1 cellular context compared by ENCODE assay signal in the genomic region with DNA sequence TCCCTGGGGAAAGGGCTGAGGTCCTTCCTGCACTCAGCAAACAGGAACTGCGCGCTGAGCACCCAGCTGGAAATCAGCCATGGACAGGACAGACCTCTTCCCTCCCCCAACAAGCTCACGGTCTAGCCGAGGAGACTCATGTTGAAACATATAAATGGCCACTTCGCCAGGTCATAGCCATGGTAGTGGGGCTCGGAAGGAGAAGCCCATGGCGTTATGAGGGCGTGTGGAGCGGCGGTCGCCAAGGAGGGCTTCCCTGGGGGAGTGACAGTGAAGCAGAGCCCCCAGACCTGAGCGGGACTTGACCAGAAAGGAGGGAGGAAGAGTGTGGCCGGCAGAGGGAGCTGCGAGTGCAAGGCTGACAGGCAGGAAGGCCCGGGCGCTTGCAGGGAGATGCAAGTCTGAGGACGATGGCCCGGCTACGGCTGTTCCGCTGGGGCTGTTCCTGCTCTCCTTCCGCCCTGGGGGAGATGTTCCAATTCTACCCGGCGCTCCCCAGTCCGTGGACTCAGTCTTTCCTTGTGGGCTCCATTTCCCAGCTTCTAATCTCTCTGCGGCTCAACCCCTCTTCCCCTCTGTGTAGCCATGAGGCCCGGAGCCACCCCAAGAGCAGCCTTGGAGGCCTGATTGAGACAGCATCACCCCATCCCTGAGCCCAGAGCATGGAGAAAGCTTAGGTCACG.
TF ChIP-seq lines count a peak whose summit lies in the region.

No MANE protein-coding gene starts in this region.

TF ChIP-seq in HepG2, 621 proteins besides CTCF, POLR2A, EP300 and RAD21 (continued from another document and continues in another):
- no peak for TF ChIP-seq ZNF432 (CRISPR knock-in tag; IDR thresholded peaks at IDR 0.05; ENCODE audit: borderline replicate concordance)
- TF ChIP-seq KAT8 (CRISPR knock-in tag; IDR thresholded peaks at IDR 0.05) = no peak; the same call in 1 of the 2 replicates
- TF ChIP-seq ZFP90 (CRISPR knock-in tag; IDR thresholded peaks at IDR 0.05; ENCODE audit: borderline replicate concordance) = no peak
- TF ChIP-seq, protein P1, sequence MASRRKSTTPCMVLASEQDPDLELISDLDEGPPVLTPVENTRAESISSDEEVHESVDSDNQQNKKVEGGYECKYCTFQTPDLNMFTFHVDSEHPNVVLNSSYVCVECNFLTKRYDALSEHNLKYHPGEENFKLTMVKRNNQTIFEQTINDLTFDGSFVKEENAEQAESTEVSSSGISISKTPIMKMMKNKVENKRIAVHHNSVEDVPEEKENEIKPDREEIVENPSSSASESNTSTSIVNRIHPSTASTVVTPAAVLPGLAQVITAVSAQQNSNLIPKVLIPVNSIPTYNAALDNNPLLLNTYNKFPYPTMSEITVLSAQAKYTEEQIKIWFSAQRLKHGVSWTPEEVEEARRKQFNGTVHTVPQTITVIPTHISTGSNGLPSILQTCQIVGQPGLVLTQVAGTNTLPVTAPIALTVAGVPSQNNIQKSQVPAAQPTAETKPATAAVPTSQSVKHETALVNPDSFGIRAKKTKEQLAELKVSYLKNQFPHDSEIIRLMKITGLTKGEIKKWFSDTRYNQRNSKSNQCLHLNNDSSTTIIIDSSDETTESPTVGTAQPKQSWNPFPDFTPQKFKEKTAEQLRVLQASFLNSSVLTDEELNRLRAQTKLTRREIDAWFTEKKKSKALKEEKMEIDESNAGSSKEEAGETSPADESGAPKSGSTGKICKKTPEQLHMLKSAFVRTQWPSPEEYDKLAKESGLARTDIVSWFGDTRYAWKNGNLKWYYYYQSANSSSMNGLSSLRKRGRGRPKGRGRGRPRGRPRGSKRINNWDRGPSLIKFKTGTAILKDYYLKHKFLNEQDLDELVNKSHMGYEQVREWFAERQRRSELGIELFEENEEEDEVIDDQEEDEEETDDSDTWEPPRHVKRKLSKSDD (CRISPR knock-in tag; IDR thresholded peaks at IDR 0.05; ENCODE audit: low read depth) = no peak
- no peak for TF ChIP-seq AKAP8 (CRISPR knock-in tag; IDR thresholded peaks at IDR 0.05)
- peak; percentile 48; the same call in 1 of the 2 replicates for TF ChIP-seq SIN3A (IDR thresholded peaks at IDR 0.05; ENCODE audit: borderline replicate concordance, low read depth, low read length)
- no peak for TF ChIP-seq NFRKB (IDR thresholded peaks at IDR 0.05)
- TF ChIP-seq, protein P2, sequence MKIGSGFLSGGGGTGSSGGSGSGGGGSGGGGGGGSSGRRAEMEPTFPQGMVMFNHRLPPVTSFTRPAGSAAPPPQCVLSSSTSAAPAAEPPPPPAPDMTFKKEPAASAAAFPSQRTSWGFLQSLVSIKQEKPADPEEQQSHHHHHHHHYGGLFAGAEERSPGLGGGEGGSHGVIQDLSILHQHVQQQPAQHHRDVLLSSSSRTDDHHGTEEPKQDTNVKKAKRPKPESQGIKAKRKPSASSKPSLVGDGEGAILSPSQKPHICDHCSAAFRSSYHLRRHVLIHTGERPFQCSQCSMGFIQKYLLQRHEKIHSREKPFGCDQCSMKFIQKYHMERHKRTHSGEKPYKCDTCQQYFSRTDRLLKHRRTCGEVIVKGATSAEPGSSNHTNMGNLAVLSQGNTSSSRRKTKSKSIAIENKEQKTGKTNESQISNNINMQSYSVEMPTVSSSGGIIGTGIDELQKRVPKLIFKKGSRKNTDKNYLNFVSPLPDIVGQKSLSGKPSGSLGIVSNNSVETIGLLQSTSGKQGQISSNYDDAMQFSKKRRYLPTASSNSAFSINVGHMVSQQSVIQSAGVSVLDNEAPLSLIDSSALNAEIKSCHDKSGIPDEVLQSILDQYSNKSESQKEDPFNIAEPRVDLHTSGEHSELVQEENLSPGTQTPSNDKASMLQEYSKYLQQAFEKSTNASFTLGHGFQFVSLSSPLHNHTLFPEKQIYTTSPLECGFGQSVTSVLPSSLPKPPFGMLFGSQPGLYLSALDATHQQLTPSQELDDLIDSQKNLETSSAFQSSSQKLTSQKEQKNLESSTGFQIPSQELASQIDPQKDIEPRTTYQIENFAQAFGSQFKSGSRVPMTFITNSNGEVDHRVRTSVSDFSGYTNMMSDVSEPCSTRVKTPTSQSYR (CRISPR knock-in tag; IDR thresholded peaks at IDR 0.05; ENCODE audit: borderline replicate concordance) = 0 out of 2 replicates have a peak, but pooled peaks have one; percentile 39
- TF ChIP-seq ZFAT (CRISPR knock-in tag; conservative IDR thresholded peaks at IDR 0.05) = no peak
- TF ChIP-seq IKZF4 (CRISPR knock-in tag; IDR thresholded peaks at IDR 0.05; ENCODE audit: borderline replicate concordance, low read depth, not compliant biosample characterization) = no peak
- TF ChIP-seq, protein P3, sequence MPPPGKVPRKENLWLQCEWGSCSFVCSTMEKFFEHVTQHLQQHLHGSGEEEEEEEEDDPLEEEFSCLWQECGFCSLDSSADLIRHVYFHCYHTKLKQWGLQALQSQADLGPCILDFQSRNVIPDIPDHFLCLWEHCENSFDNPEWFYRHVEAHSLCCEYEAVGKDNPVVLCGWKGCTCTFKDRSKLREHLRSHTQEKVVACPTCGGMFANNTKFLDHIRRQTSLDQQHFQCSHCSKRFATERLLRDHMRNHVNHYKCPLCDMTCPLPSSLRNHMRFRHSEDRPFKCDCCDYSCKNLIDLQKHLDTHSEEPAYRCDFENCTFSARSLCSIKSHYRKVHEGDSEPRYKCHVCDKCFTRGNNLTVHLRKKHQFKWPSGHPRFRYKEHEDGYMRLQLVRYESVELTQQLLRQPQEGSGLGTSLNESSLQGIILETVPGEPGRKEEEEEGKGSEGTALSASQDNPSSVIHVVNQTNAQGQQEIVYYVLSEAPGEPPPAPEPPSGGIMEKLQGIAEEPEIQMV (CRISPR knock-in tag; IDR thresholded peaks at IDR 0.05; ENCODE audit: low read depth) = peak; percentile 45; the same call in 1 of the 2 replicates
- no peak for TF ChIP-seq ZSCAN12 (CRISPR knock-in tag; IDR thresholded peaks at IDR 0.05)
- TF ChIP-seq ZNF10 (CRISPR knock-in tag; IDR thresholded peaks at IDR 0.05; ENCODE audit: borderline replicate concordance, low read depth) = no peak
- no peak for TF ChIP-seq MIER3 (CRISPR knock-in tag; IDR thresholded peaks at IDR 0.05; ENCODE audit: borderline replicate concordance)
- TF ChIP-seq ZMYM2 (CRISPR knock-in tag; IDR thresholded peaks at IDR 0.05) = no peak
- TF ChIP-seq ZNF251 (CRISPR knock-in tag; IDR thresholded peaks at IDR 0.05) = 0 out of 2 replicates have a peak, but pooled peaks have one; percentile 45
- no peak for TF ChIP-seq NR3C1 (CRISPR knock-in tag; IDR thresholded peaks at IDR 0.05)
- 0 out of 2 replicates have a peak, but pooled peaks have one; percentile 12 for TF ChIP-seq HOXA3 (CRISPR knock-in tag; IDR thresholded peaks at IDR 0.05)
- TF ChIP-seq SALL1 (CRISPR knock-in tag; IDR thresholded peaks at IDR 0.05) = no peak; the same call in 1 of the 2 replicates
- no peak for TF ChIP-seq ATAD3A (CRISPR knock-in tag; IDR thresholded peaks at IDR 0.05)
- no peak for TF ChIP-seq ZNF431 (CRISPR knock-in tag; IDR thresholded peaks at IDR 0.05; ENCODE audit: borderline replicate concordance, low read depth)
- no peak for TF ChIP-seq NFE2L2 (IDR thresholded peaks at IDR 0.05; ENCODE audit: low read length)
- TF ChIP-seq ZNF383 (CRISPR knock-in tag; IDR thresholded peaks at IDR 0.05; ENCODE audit: borderline replicate concordance) = no peak
- TF ChIP-seq ZNF441 (CRISPR knock-in tag; IDR thresholded peaks at IDR 0.05; ENCODE audit: borderline replicate concordance) = no peak
- TF ChIP-seq KLF11 (CRISPR knock-in tag; IDR thresholded peaks at IDR 0.05) = no peak
- no peak for TF ChIP-seq ZNF850 (CRISPR knock-in tag; conservative IDR thresholded peaks at IDR 0.05)
- no peak for TF ChIP-seq ZNF558 (CRISPR knock-in tag; IDR thresholded peaks at IDR 0.05; ENCODE audit: borderline replicate concordance)
- no peak for TF ChIP-seq ZNF878 (CRISPR knock-in tag; IDR thresholded peaks at IDR 0.05)
- TF ChIP-seq ZMYM4 (CRISPR knock-in tag; IDR thresholded peaks at IDR 0.05) = no peak
- peak; percentile 66 for TF ChIP-seq SAP130 (CRISPR knock-in tag; IDR thresholded peaks at IDR 0.05; ENCODE audit: low read depth)
- no peak; the same call in 1 of the 2 replicates for TF ChIP-seq ZSCAN31 (CRISPR knock-in tag; IDR thresholded peaks at IDR 0.05; ENCODE audit: low read depth)
- TF ChIP-seq NFATC3 (CRISPR knock-in tag; IDR thresholded peaks at IDR 0.05) = no peak
- TF ChIP-seq, protein P4, sequence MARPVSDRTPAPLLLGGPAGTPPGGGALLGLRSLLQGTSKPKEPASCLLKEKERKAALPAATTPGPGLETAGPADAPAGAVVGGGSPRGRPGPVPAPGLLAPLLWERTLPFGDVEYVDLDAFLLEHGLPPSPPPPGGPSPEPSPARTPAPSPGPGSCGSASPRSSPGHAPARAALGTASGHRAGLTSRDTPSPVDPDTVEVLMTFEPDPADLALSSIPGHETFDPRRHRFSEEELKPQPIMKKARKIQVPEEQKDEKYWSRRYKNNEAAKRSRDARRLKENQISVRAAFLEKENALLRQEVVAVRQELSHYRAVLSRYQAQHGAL (CRISPR knock-in tag; IDR thresholded peaks at IDR 0.05; ENCODE audit: not compliant biosample characterization) = no peak
- TF ChIP-seq CENPX (CRISPR knock-in tag; IDR thresholded peaks at IDR 0.05) = no peak
- TF ChIP-seq HDAC2 (CRISPR knock-in tag; IDR thresholded peaks at IDR 0.05) = 0 out of 2 replicates have a peak, but pooled peaks have one; percentile 17
- 0 out of 2 replicates have a peak, but pooled peaks have one; percentile 66 for TF ChIP-seq SRY (CRISPR knock-in tag; IDR thresholded peaks at IDR 0.05)
- TF ChIP-seq ZNF205 (CRISPR knock-in tag; IDR thresholded peaks at IDR 0.05) = no peak
- TF ChIP-seq, protein P5, sequence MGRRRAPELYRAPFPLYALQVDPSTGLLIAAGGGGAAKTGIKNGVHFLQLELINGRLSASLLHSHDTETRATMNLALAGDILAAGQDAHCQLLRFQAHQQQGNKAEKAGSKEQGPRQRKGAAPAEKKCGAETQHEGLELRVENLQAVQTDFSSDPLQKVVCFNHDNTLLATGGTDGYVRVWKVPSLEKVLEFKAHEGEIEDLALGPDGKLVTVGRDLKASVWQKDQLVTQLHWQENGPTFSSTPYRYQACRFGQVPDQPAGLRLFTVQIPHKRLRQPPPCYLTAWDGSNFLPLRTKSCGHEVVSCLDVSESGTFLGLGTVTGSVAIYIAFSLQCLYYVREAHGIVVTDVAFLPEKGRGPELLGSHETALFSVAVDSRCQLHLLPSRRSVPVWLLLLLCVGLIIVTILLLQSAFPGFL (CRISPR knock-in tag; IDR thresholded peaks at IDR 0.05) = no peak
- TF ChIP-seq, protein P6, sequence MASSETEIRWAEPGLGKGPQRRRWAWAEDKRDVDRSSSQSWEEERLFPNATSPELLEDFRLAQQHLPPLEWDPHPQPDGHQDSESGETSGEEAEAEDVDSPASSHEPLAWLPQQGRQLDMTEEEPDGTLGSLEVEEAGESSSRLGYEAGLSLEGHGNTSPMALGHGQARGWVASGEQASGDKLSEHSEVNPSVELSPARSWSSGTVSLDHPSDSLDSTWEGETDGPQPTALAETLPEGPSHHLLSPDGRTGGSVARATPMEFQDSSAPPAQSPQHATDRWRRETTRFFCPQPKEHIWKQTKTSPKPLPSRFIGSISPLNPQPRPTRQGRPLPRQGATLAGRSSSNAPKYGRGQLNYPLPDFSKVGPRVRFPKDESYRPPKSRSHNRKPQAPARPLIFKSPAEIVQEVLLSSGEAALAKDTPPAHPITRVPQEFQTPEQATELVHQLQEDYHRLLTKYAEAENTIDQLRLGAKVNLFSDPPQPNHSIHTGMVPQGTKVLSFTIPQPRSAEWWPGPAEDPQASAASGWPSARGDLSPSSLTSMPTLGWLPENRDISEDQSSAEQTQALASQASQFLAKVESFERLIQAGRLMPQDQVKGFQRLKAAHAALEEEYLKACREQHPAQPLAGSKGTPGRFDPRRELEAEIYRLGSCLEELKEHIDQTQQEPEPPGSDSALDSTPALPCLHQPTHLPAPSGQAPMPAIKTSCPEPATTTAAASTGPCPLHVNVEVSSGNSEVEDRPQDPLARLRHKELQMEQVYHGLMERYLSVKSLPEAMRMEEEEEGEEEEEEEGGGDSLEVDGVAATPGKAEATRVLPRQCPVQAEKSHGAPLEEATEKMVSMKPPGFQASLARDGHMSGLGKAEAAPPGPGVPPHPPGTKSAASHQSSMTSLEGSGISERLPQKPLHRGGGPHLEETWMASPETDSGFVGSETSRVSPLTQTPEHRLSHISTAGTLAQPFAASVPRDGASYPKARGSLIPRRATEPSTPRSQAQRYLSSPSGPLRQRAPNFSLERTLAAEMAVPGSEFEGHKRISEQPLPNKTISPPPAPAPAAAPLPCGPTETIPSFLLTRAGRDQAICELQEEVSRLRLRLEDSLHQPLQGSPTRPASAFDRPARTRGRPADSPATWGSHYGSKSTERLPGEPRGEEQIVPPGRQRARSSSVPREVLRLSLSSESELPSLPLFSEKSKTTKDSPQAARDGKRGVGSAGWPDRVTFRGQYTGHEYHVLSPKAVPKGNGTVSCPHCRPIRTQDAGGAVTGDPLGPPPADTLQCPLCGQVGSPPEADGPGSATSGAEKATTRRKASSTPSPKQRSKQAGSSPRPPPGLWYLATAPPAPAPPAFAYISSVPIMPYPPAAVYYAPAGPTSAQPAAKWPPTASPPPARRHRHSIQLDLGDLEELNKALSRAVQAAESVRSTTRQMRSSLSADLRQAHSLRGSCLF (CRISPR knock-in tag; IDR thresholded peaks at IDR 0.05; ENCODE audit: borderline replicate concordance) = no peak
- TF ChIP-seq, protein P7, sequence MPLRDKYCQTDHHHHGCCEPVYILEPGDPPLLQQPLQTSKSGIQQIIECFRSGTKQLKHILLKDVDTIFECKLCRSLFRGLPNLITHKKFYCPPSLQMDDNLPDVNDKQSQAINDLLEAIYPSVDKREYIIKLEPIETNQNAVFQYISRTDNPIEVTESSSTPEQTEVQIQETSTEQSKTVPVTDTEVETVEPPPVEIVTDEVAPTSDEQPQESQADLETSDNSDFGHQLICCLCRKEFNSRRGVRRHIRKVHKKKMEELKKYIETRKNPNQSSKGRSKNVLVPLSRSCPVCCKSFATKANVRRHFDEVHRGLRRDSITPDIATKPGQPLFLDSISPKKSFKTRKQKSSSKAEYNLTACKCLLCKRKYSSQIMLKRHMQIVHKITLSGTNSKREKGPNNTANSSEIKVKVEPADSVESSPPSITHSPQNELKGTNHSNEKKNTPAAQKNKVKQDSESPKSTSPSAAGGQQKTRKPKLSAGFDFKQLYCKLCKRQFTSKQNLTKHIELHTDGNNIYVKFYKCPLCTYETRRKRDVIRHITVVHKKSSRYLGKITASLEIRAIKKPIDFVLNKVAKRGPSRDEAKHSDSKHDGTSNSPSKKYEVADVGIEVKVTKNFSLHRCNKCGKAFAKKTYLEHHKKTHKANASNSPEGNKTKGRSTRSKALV (CRISPR knock-in tag; IDR thresholded peaks at IDR 0.05) = no peak
- no peak for TF ChIP-seq ZNF761 (CRISPR knock-in tag; conservative IDR thresholded peaks at IDR 0.05)
- TF ChIP-seq ETV6 (CRISPR knock-in tag; conservative IDR thresholded peaks at IDR 0.05) = no peak
- no peak for TF ChIP-seq ZFP36L2 (CRISPR knock-in tag; IDR thresholded peaks at IDR 0.05)
- no peak for TF ChIP-seq ZNF337 (CRISPR knock-in tag; IDR thresholded peaks at IDR 0.05; ENCODE audit: borderline replicate concordance, low read depth)
- TF ChIP-seq RFXAP (CRISPR knock-in tag; IDR thresholded peaks at IDR 0.05; ENCODE audit: borderline replicate concordance) = no peak
- no peak for TF ChIP-seq MAFK (conservative IDR thresholded peaks at IDR 0.05 in 1 of 2, IDR thresholded peaks at IDR 0.05 in 1 of 2; ENCODE audit: low read length in 2 of 2)
- TF ChIP-seq, protein P8, sequence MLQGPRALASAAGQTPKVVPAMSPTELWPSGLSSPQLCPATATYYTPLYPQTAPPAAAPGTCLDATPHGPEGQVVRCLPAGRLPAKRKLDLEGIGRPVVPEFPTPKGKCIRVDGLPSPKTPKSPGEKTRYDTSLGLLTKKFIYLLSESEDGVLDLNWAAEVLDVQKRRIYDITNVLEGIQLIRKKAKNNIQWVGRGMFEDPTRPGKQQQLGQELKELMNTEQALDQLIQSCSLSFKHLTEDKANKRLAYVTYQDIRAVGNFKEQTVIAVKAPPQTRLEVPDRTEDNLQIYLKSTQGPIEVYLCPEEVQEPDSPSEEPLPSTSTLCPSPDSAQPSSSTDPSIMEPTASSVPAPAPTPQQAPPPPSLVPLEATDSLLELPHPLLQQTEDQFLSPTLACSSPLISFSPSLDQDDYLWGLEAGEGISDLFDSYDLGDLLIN (CRISPR knock-in tag; IDR thresholded peaks at IDR 0.05; ENCODE audit: borderline replicate concordance) = peak; percentile 56; the same call in 1 of the 2 replicates
